8 cellular contexts compared by ENCODE assay signal in the genomic region with DNA sequence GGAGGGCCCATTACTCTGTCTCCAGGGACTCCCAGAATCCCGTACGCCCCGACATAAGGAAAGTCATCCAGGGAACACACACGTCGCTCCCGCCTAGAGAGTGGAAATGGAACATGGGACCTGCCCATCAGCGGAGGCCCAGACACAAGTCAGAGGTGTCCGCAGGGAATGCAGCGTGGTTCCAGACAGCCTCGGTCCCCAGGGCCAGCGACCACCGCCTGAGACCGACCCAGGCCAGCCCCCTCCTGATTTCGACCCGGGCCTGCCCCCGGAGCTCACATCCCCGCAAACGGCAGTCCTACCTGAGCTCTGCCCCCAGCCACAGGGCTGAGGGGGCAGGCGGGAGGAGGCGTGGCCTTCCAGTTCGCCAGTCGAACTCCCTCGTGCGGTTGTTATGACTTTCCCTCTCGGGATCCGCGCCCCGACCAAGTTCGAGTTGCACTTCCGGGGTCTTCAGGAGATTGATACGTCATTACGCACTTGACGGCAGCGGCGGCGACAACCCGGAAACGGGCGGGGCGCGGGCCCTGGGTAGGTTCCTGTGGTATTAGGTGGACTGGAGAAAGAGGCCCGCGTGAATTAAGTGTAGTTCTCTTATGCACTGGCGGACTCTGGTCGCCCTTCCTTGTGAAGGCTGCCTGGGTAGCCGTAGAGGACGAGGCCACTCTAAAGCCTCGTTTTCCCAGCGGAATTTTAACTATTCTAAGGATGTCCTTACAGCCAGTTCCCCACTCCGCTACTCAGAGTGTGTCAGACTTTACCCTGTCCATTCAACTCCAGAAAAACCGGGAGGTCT.
DNase-seq lines count a peak whose midpoint lies in the region; ATAC-seq and TF ChIP-seq lines count a peak whose summit lies in the region.

No MANE protein-coding gene starts in this region.

- peaks cover 7% of the 10 kb centered on the region; the same call in 1 of the 2 replicates for H3K9me3 ChIP-seq in SU-DHL-6 (ENCODE audit: insufficient read depth, low read length)
- H3K9me3 ChIP-seq in cardiac muscle cell (ENCODE audit: low read depth), result no peaks in the 10 kb centered on the region
- no peaks in the 10 kb centered on the region for H3K9me3 ChIP-seq in parathyroid adenoma (ENCODE audit: control insufficient read depth, low read length)
- peaks cover 0 to 7% (median 0%) of the 10 kb centered on the region in 4 donors for H3K9me3 ChIP-seq in tibial nerve

- WGBS in tibial nerve, 2 donors, result 1 to 2% methylated on average over 51 of the region's 51 CpGs

- H3K4me2 ChIP-seq in SU-DHL-6 (ENCODE audit: low read depth, low read length, poor library complexity, severe bottlenecking) (peak overlapping the region; percentile 85), parathyroid adenoma (ENCODE audit: low read length) (peak overlapping the region; percentile 52)

- peak; percentile 100 for ATAC-seq in HG02763 (IDR thresholded peaks at IDR 0.05; ENCODE audit: unreplicated experiment)
- peak; percentile 99 for ATAC-seq in activated naive CD8-positive, alpha-beta T cell treated with anti-CD3 and anti-CD28 coated beads, Interleukin-2, amount 50 U/mL, for 24 hours

- H3F3A ChIP-seq in SU-DHL-6 (ENCODE audit: insufficient read depth), result no peaks in the 10 kb centered on the region; the same call in 1 of the 2 replicates

- H3K4me1 Mint-ChIP-seq in activated naive CD8-positive, alpha-beta T cell treated with anti-CD3 and anti-CD28 coated beads, Interleukin-2, amount 50 U/mL, for 24 hours, result peaks cover 28% of the 10 kb centered on the region

- peaks cover 16% of the 10 kb centered on the region for H3K36me3 Mint-ChIP-seq in activated naive CD8-positive, alpha-beta T cell treated with anti-CD3 and anti-CD28 coated beads, Interleukin-2, amount 50 U/mL, for 24 hours (ENCODE audit: low read depth)

- peak; percentile 65 to 89 for TF ChIP-seq EP300 in tibial nerve (IDR thresholded peaks at IDR 0.05)

- peak overlapping the region; percentile 83 for H3K27ac Mint-ChIP-seq in activated naive CD8-positive, alpha-beta T cell treated with anti-CD3 and anti-CD28 coated beads, Interleukin-2, amount 50 U/mL, for 24 hours

- H3K27me3 ChIP-seq in SU-DHL-6 (ENCODE audit: low read length) (no peaks in the 10 kb centered on the region), cardiac muscle cell (no peaks in the 10 kb centered on the region), parathyroid adenoma (ENCODE audit: control insufficient read depth, insufficient read depth, low read length) (no peaks in the 10 kb centered on the region), tibial nerve (no peaks in the 10 kb centered on the region)

- H4K20me1 ChIP-seq in SU-DHL-6 (ENCODE audit: low read depth, low read length), result no peaks in the 10 kb centered on the region

- H2AFZ ChIP-seq in SU-DHL-6 (ENCODE audit: low read depth, low read length, severe bottlenecking) (peak overlapping the region; percentile 88), parathyroid adenoma (peak overlapping the region; percentile 90)

- peak overlapping the region; percentile 79 for H3K9ac ChIP-seq in SU-DHL-6 (ENCODE audit: low read length)
- H3K9ac ChIP-seq in parathyroid adenoma, result no peak overlapping the region

- H3K79me2 ChIP-seq in SU-DHL-6 (ENCODE audit: insufficient read depth, low read length) (peaks cover 41% of the 10 kb centered on the region), parathyroid adenoma (no peaks in the 10 kb centered on the region)

- H3K9me3 Mint-ChIP-seq in activated naive CD8-positive, alpha-beta T cell treated with anti-CD3 and anti-CD28 coated beads, Interleukin-2, amount 50 U/mL, for 24 hours, result peaks cover 16% of the 10 kb centered on the region

- DNase-seq in NCI-H128 (lab: John Stamatoyannopoulos, UW; ENCODE audit: unreplicated experiment) (peak; percentile 52), cardiac muscle cell (ENCODE audit: low read depth in 1 of 2, low spot score in 1 of 2) (peak; percentile 95 to 97), tibial nerve (ENCODE audit: low spot score in 2 of 2) (peak; percentile 85 to 92)
- DNase-seq in activated naive CD8-positive, alpha-beta T cell treated with anti-CD3 and anti-CD28 coated beads, Interleukin-2, amount 50 U/mL, for 24 hours, result peak; percentile 92

- H3K9me2 ChIP-seq in SU-DHL-6 (replicated peaks; ENCODE audit: insufficient read depth, low read length), result no peaks in the 10 kb centered on the region

- H3K27ac ChIP-seq in SU-DHL-6 (ENCODE audit: low read depth, low read length), result no peak overlapping the region
- H3K27ac ChIP-seq in cardiac muscle cell, result peak overlapping the region; percentile 69
- H3K27ac ChIP-seq in parathyroid adenoma, result peak overlapping the region; percentile 78
- peak overlapping the region; percentile 82 to 97 (median 96) for H3K27ac ChIP-seq in tibial nerve

- H3K4me1 ChIP-seq in cardiac muscle cell (ENCODE audit: low read depth), result no peaks in the 10 kb centered on the region
- no peaks in the 10 kb centered on the region for H3K4me1 ChIP-seq in parathyroid adenoma
- H3K4me1 ChIP-seq in tibial nerve, result peaks cover 0 to 18% (median 0%) of the 10 kb centered on the region in 4 donors

- peak overlapping the region; percentile 94 for H3K4me3 ChIP-seq in GM12875 (ENCODE audit: low read depth, low read length)
- H3K4me3 ChIP-seq in SU-DHL-6 (ENCODE audit: insufficient read depth, low read length, poor library complexity, severe bottlenecking), result peak overlapping the region; percentile 76
- peak overlapping the region; percentile 59 for H3K4me3 ChIP-seq in cardiac muscle cell
- peak overlapping the region; percentile 86 for H3K4me3 ChIP-seq in parathyroid adenoma (ENCODE audit: low read depth, low read length)
- peak overlapping the region; percentile 73 to 94 (median 88) for H3K4me3 ChIP-seq in tibial nerve

- TF ChIP-seq CTCF in GM12875 (IDR thresholded peaks at IDR 0.05; ENCODE audit: borderline replicate concordance, insufficient read depth, low read depth, low read length) (no peak), SU-DHL-6 (IDR thresholded peaks at IDR 0.05; ENCODE audit: insufficient read depth, low read length, poor library complexity, severe bottlenecking) (no peak), cardiac muscle cell (IDR thresholded peaks at IDR 0.05; ENCODE audit: low read depth, low read length) (peak; percentile 20), parathyroid adenoma (IDR thresholded peaks at IDR 0.05) (peak; percentile 33), tibial nerve (IDR thresholded peaks at IDR 0.05) (peak in 4 of 5 experiments; percentile 8 to 49 (median 18))

- H3K27me3 Mint-ChIP-seq in activated naive CD8-positive, alpha-beta T cell treated with anti-CD3 and anti-CD28 coated beads, Interleukin-2, amount 50 U/mL, for 24 hours, result peaks cover 2% of the 10 kb centered on the region

- H3K36me3 ChIP-seq in SU-DHL-6 (ENCODE audit: low read length) (no peaks in the 10 kb centered on the region), cardiac muscle cell (no peaks in the 10 kb centered on the region), parathyroid adenoma (ENCODE audit: control insufficient read depth, insufficient read depth, low read length) (no peaks in the 10 kb centered on the region), tibial nerve (no peaks in the 10 kb centered on the region)

- peak overlapping the region; percentile 88 for H3K4me3 Mint-ChIP-seq in activated naive CD8-positive, alpha-beta T cell treated with anti-CD3 and anti-CD28 coated beads, Interleukin-2, amount 50 U/mL, for 24 hours

- TF ChIP-seq POLR2A in tibial nerve (IDR thresholded peaks at IDR 0.05), result peak in 1 of 2 donors; percentile 66

Comparison
In these comparisons a context has a peak if more than half of its experiments do, and no peak if none do; other contexts are left out.
1. CTCF ChIP-seq: peak in cardiac muscle cell (single experiment), parathyroid adenoma (single experiment) and tibial nerve (4 of 5); none in GM12875 (single experiment) and SU-DHL-6 (single experiment).
2. Peak in every context shown above with its lines, with median percentiles within 50 percentile points of each other: H3K4me3 ChIP-seq and DNase-seq.